Comparison of ENCODE assay signal across 24 cellular contexts in the genomic region with DNA sequence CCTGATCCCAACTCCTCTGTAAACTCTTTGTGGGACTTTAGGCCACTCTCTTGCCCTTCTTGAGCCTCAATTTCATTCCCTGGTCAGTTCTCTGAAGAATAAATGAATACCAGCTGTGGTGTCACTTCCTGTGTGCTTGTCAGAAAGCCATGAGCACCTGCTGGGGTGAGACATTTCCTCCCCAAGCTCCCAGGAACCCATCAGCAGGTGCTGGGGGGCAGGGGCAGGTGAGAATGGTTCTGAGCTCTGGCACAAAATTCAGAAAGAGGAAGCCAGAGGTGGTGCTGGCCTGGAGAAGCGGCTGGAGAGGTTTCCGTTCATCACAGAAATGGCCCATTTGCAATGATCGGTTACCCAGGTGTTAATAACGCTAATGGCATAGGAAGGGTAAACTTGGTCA. TPM values are rescaled to one million over a fixed set of nuclear protein-coding genes. Genes with fewer than 3 reads are reported as not detected.
DNase-seq lines count a peak whose midpoint lies in the region; ATAC-seq, FAIRE-seq and TF ChIP-seq lines count a peak whose summit lies in the region.
"Had no signal": no experiment of that assay in that cellular context is flagged by ENCODE, and none has a peak within 500 bp of the region (broad histone marks: within the 10 kb centered on the region; RNA-seq: fewer than 3 reads in every experiment).

No MANE protein-coding gene starts in this region.

- 0 out of 2 replicates have a peak overlapping the region, but pooled peaks have one; percentile 4 for H3K27ac ChIP-seq in OCI-LY3 (ENCODE audit: low read length)

- peak overlapping the region; percentile 6; the same call in 1 of the 2 replicates for H3K4me3 ChIP-seq in OCI-LY3 (ENCODE audit: low read length)

- peak overlapping the region; percentile 39 for H3K4me2 ChIP-seq in OCI-LY3 (ENCODE audit: low read length)
- H3K4me2 ChIP-seq: SK-N-SH had no signal

- H3K9ac ChIP-seq in OCI-LY3 (ENCODE audit: low read length): no peak overlapping the region
- H3K9ac ChIP-seq: SK-N-SH had no signal

- H3K4me1 ChIP-seq in OCI-LY3 (ENCODE audit: low read length): peaks cover 15% of the 10 kb centered on the region

- no peaks in the 10 kb centered on the region for H3K36me3 ChIP-seq in OCI-LY3 (replicated peaks; ENCODE audit: low read depth, low read length)

- ATAC-seq in HG03045 (IDR thresholded peaks at IDR 0.05; ENCODE audit: unreplicated experiment): no peak
- no peak for ATAC-seq in left cardiac atrium
- ATAC-seq: HepG2, T-cell had no signal

- no peaks in the 10 kb centered on the region for H4K20me1 ChIP-seq in OCI-LY3 (ENCODE audit: insufficient read depth, low read length)

- peak overlapping the region; percentile 72; the same call in 1 of the 2 replicates for H2AFZ ChIP-seq in OCI-LY3 (ENCODE audit: low read depth, low read length)

- DNase-seq in NCI-H146 (lab: John Stamatoyannopoulos, UW): peak; percentile 40
- no peak for DNase-seq in NCI-H146 treated with DMSO at 0.1 percent for 48 hours (lab: John Stamatoyannopoulos, UW; ENCODE audit: unreplicated experiment)
- DNase-seq in NCI-H2196 treated with DMSO at 0.1 percent for 48 hours (lab: John Stamatoyannopoulos, UW; ENCODE audit: unreplicated experiment): peak; percentile 63
- DNase-seq in urothelium cell line (ENCODE audit: low spot score): no peak
- no peak for DNase-seq in stimulated activated naive CD4-positive, alpha-beta T cell treated with Interleukin-2 at 50 U/mL for 16 hours (lab: John Stamatoyannopoulos, UW)
- no peak for DNase-seq in left cardiac atrium
- DNase-seq: CD4-positive, alpha-beta T cell; DMS79; KBM-7; NCI-H1436; NCI-H2107; NCI-H446 treated with DMSO at 0.1 percent for 48 hours; Right ventricle myocardium superior; SK-N-SH; T-cell; T-helper 9 cell had no signal

- peaks cover 17% of the 10 kb centered on the region; the same call in 1 of the 2 replicates for H3K27me3 ChIP-seq in OCI-LY3 (ENCODE audit: low read depth, low read length)

- no peaks in the 10 kb centered on the region for H3K79me2 ChIP-seq in OCI-LY3 (ENCODE audit: low read length)

- FAIRE-seq in urothelium cell line (lab: Jason Lieb, UNC): no peak
- FAIRE-seq: GM12892, H54, HepG2, RCC 7860 had no signal

- H3K9me3 ChIP-seq in OCI-LY3 (ENCODE audit: insufficient read depth, low read length): no peaks in the 10 kb centered on the region
- H3K9me3 ChIP-seq: SK-N-SH had no signal

- intact Hi-C loops in left cardiac atrium (cut with DNase I): no loop called here

- no peak for TF ChIP-seq CTCF in OCI-LY3 (IDR thresholded peaks at IDR 0.05; ENCODE audit: low read depth, low read length)

RNA-seq across cellular contexts. Expression of gene LHX5, which starts 14.9 kb away (rescaled TPM):
- not detected for total RNA-seq in left cardiac atrium
- total RNA-seq: A172; B cell; CD4-positive, alpha-beta T cell; HepG2; Right ventricle myocardium superior; T-cell had no signal

RNA-seq across cellular contexts. Expression of gene SDSL, which starts 34.6 kb away (rescaled TPM):
- total RNA-seq in left cardiac atrium: 1 to 10 TPM; 4.2 to 7.0 TPM

RNA-seq across cellular contexts. Expression of gene SDS, which starts 53.1 kb away (rescaled TPM):
- under 1 TPM; 0.24 to 0.31 TPM for total RNA-seq in left cardiac atrium
- total RNA-seq: A172; B cell; CD4-positive, alpha-beta T cell; HepG2; Right ventricle myocardium superior had no signal

Comparison
In these comparisons a context has a peak if more than half of its experiments do, and no peak if none do; other contexts are left out.
1. DNase-seq: peak in NCI-H146 (single experiment) and NCI-H2196 treated with DMSO at 0.1 percent for 48 hours (single experiment); none in NCI-H146 treated with DMSO at 0.1 percent for 48 hours (single experiment), urothelium cell line (single experiment), stimulated activated naive CD4-positive, alpha-beta T cell treated with Interleukin-2 at 50 U/mL for 16 hours (single experiment) and left cardiac atrium (single experiment).